In genomic region chr19:45478454-45479238, GRCh38 we compare ENCODE assay signal across 8 cellular contexts. TPM values are rescaled to one million over a fixed set of nuclear protein-coding genes. Genes with fewer than 3 reads are reported as not detected.
DNase-seq lines count a peak whose midpoint lies in the region; ATAC-seq and TF ChIP-seq lines count a peak whose summit lies in the region.

No MANE protein-coding gene starts in this region.

- peak overlapping the region; percentile 97 for H3K27ac Mint-ChIP-seq in T-helper 17 cell

- H3K36me3 ChIP-seq in ascending aorta = no peaks in the 10 kb centered on the region

- peak overlapping the region; percentile 85 to 96 for H3K27ac ChIP-seq in ascending aorta

- H3K36me3 Mint-ChIP-seq in T-helper 17 cell (ENCODE audit: low read depth) = no peaks in the 10 kb centered on the region

- H3K4me1 ChIP-seq in ascending aorta = peaks cover 0 to 4% of the 10 kb centered on the region in 2 donors

- H3K9me3 ChIP-seq in T-helper 17 cell (ENCODE audit: control insufficient read depth, low read length, poor library complexity, severe bottlenecking) (no peaks in the 10 kb centered on the region), ascending aorta (no peaks in the 10 kb centered on the region)

- DNase-seq in GM13976 (ENCODE audit: low spot score) (peak; percentile 83), NCI-H146 treated with DMSO at 0.1 percent for 48 hours (lab: John Stamatoyannopoulos, UW; ENCODE audit: unreplicated experiment) (peak; percentile 82), T-helper 17 cell (peak; percentile 64 to 88 (median 80)), ascending aorta (ENCODE audit: low spot score in 2 of 2) (peak; percentile 44 to 93), hippocampal formation (lab: John Stamatoyannopoulos, UW) (peak; percentile 78 to 82), retinal pigment epithelial cell (ENCODE audit: low read depth) (peak; percentile 91), cortex of kidney (lab: John Stamatoyannopoulos, UW) (no peak)

- peak; percentile 85 for TF ChIP-seq CTCF in GM13976 (IDR thresholded peaks at IDR 0.05; ENCODE audit: borderline replicate concordance, control extremely low read depth, extremely low read depth, insufficient read depth, missing control alignments)
- peak; percentile 96 to 99 (median 97) for TF ChIP-seq CTCF in ascending aorta (IDR thresholded peaks at IDR 0.05)
- peak; percentile 94 for TF ChIP-seq CTCF in retinal pigment epithelial cell (conservative IDR thresholded peaks at IDR 0.05; ENCODE audit: low read depth, low read length)

- no peaks in the 10 kb centered on the region for H3K27me3 ChIP-seq in ascending aorta

- H3K4me3 ChIP-seq in ascending aorta (peak overlapping the region; percentile 47 to 53), retinal pigment epithelial cell (ENCODE audit: low read length) (peak overlapping the region; percentile 78)

- peak overlapping the region; percentile 92 for H3K4me3 Mint-ChIP-seq in T-helper 17 cell

- in situ Hi-C loops in GM13976 (cut with MboI; ENCODE audit: low sequenced_read_pairs, unreplicated experiment) = loop anchor here (5.0 kb wide), 1 partner anchor 41 kb away; no protein-coding TSS in a partner anchor

- intact Hi-C loops in ascending aorta (cut with DNase I) = loop anchor here (1.0 kb wide), 3 partner anchors 35 to 50 kb away; no protein-coding TSS in a partner anchor

- H3K4me1 Mint-ChIP-seq in T-helper 17 cell = peaks cover 41% of the 10 kb centered on the region

- ATAC-seq in HG02870 (IDR thresholded peaks at IDR 0.05; ENCODE audit: unreplicated experiment) = peak; percentile 73
- peak; percentile 56 for ATAC-seq in T-helper 17 cell

- H3K27me3 Mint-ChIP-seq in T-helper 17 cell = peaks cover 5% of the 10 kb centered on the region

RNA-seq across cellular contexts. Expression of gene FOSB, which starts 10.8 kb away (rescaled TPM):
- total RNA-seq in T-helper 17 cell (1,000 to 10,000 TPM in 1 of 2 donors, 100 to 1,000 TPM in 1; 967 to 2,209 TPM), ascending aorta (511 TPM)

RNA-seq across cellular contexts. Expression of gene RTN2, which starts 18.2 kb away (rescaled TPM):
- total RNA-seq in T-helper 17 cell = 1 to 10 TPM; 2.3 to 6.2 TPM
- 37.1 TPM for total RNA-seq in ascending aorta

RNA-seq across cellular contexts. Expression of gene PPM1N, which starts 19.6 kb away (rescaled TPM):
- total RNA-seq in T-helper 17 cell = 1 to 10 TPM; 3.8 to 8.5 TPM
- total RNA-seq in ascending aorta = 2.2 TPM

RNA-seq across cellular contexts. Expression of gene VASP, which starts 28.6 kb away (rescaled TPM):
- total RNA-seq in T-helper 17 cell (100 to 1,000 TPM in 1 of 2 donors, 10 to 100 TPM in 1; 99.7 to 101 TPM), ascending aorta (110 TPM)

RNA-seq across cellular contexts. Expression of gene ERCC1, which starts 54.9 kb away (rescaled TPM):
- total RNA-seq in T-helper 17 cell (10 to 100 TPM; 28.4 to 36.2 TPM), ascending aorta (142 TPM)
